Comparison of ENCODE assay signal across 2 cellular contexts in genomic region chr16:20073203-20074088, GRCh38.
TF ChIP-seq lines count a peak whose summit lies in the region.

TSS of gene GPR139 (minus strand) at chr16:20073890. CDS start at chr16:20073616, 274 bp downstream.

TF ChIP-seq in SK-N-SH treated with all-trans-retinoic acid at 6 μM for 48 hours, 23 proteins besides CTCF, POLR2A, EP300 and RAD21 (continued from another document):
- TF ChIP-seq CSRNP3 (CRISPR knock-in tag; IDR thresholded peaks at IDR 0.05) (no peak), ZFP30 (CRISPR knock-in tag; IDR thresholded peaks at IDR 0.05) (no peak)
TF ChIP-seq in SK-N-SH treated with all-trans-retinoic acid at 6 μM for 48 hours: peak in this region for 0.

TF ChIP-seq in WTC11, 78 proteins besides CTCF, POLR2A, EP300 and RAD21 (continued from another document):
- TF ChIP-seq, protein P1, sequence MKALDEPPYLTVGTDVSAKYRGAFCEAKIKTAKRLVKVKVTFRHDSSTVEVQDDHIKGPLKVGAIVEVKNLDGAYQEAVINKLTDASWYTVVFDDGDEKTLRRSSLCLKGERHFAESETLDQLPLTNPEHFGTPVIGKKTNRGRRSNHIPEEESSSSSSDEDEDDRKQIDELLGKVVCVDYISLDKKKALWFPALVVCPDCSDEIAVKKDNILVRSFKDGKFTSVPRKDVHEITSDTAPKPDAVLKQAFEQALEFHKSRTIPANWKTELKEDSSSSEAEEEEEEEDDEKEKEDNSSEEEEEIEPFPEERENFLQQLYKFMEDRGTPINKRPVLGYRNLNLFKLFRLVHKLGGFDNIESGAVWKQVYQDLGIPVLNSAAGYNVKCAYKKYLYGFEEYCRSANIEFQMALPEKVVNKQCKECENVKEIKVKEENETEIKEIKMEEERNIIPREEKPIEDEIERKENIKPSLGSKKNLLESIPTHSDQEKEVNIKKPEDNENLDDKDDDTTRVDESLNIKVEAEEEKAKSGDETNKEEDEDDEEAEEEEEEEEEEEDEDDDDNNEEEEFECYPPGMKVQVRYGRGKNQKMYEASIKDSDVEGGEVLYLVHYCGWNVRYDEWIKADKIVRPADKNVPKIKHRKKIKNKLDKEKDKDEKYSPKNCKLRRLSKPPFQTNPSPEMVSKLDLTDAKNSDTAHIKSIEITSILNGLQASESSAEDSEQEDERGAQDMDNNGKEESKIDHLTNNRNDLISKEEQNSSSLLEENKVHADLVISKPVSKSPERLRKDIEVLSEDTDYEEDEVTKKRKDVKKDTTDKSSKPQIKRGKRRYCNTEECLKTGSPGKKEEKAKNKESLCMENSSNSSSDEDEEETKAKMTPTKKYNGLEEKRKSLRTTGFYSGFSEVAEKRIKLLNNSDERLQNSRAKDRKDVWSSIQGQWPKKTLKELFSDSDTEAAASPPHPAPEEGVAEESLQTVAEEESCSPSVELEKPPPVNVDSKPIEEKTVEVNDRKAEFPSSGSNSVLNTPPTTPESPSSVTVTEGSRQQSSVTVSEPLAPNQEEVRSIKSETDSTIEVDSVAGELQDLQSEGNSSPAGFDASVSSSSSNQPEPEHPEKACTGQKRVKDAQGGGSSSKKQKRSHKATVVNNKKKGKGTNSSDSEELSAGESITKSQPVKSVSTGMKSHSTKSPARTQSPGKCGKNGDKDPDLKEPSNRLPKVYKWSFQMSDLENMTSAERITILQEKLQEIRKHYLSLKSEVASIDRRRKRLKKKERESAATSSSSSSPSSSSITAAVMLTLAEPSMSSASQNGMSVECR (CRISPR knock-in tag; IDR thresholded peaks at IDR 0.05; ENCODE audit: borderline replicate concordance) = peak; percentile 74; the same call in 1 of the 2 replicates
- TF ChIP-seq, protein P2, sequence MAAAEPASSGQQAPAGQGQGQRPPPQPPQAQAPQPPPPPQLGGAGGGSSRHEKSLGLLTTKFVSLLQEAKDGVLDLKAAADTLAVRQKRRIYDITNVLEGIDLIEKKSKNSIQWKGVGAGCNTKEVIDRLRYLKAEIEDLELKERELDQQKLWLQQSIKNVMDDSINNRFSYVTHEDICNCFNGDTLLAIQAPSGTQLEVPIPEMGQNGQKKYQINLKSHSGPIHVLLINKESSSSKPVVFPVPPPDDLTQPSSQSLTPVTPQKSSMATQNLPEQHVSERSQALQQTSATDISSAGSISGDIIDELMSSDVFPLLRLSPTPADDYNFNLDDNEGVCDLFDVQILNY (CRISPR knock-in tag; IDR thresholded peaks at IDR 0.05) = peak; percentile 50
- TF ChIP-seq ATF2 (CRISPR knock-in tag; IDR thresholded peaks at IDR 0.05; ENCODE audit: borderline replicate concordance, low read depth) (no peak), NR3C1 (CRISPR knock-in tag; conservative IDR thresholded peaks at IDR 0.05; ENCODE audit: low read depth) (no peak), ZNF232 (CRISPR knock-in tag; IDR thresholded peaks at IDR 0.05) (0 out of 2 replicates have a peak, but pooled peaks have one; percentile 22), NFE2L1 (CRISPR knock-in tag; IDR thresholded peaks at IDR 0.05) (no peak), RORB (CRISPR knock-in tag; IDR thresholded peaks at IDR 0.05) (no peak), SP1 (CRISPR knock-in tag; conservative IDR thresholded peaks at IDR 0.05) (peak; percentile 55), ETV6 (CRISPR knock-in tag; IDR thresholded peaks at IDR 0.05) (peak; percentile 74; the same call in 1 of the 2 replicates), ZNF532 (CRISPR knock-in tag; IDR thresholded peaks at IDR 0.05; ENCODE audit: borderline replicate concordance) (no peak), TEAD4 (CRISPR knock-in tag; IDR thresholded peaks at IDR 0.05) (no peak), NFYB (CRISPR knock-in tag; conservative IDR thresholded peaks at IDR 0.05; ENCODE audit: low read depth) (peak; percentile 55), TP53 (CRISPR knock-in tag; IDR thresholded peaks at IDR 0.05) (0 out of 2 replicates have a peak, but pooled peaks have one; percentile 55), SMAD3 (CRISPR knock-in tag; IDR thresholded peaks at IDR 0.05; ENCODE audit: borderline replicate concordance) (no peak), ESRRA (CRISPR knock-in tag; IDR thresholded peaks at IDR 0.05; ENCODE audit: borderline replicate concordance) (no peak), MYBL2 (CRISPR knock-in tag; IDR thresholded peaks at IDR 0.05) (no peak), TEAD1 (CRISPR knock-in tag; IDR thresholded peaks at IDR 0.05) (0 out of 2 replicates have a peak, but pooled peaks have one; percentile 14), ZNF317 (CRISPR knock-in tag; IDR thresholded peaks at IDR 0.05; ENCODE audit: borderline replicate concordance, low read depth) (no peak), FOXK1 (CRISPR knock-in tag; IDR thresholded peaks at IDR 0.05) (peak; percentile 43; the same call in 1 of the 2 replicates), JUN (CRISPR knock-in tag; IDR thresholded peaks at IDR 0.05) (no peak), TCF7 (CRISPR knock-in tag; IDR thresholded peaks at IDR 0.05; ENCODE audit: low read depth) (no peak), ZNF138 (CRISPR knock-in tag; conservative IDR thresholded peaks at IDR 0.05) (0 out of 2 replicates have a peak, but pooled peaks have one; percentile 20)
- TF ChIP-seq, protein P3, sequence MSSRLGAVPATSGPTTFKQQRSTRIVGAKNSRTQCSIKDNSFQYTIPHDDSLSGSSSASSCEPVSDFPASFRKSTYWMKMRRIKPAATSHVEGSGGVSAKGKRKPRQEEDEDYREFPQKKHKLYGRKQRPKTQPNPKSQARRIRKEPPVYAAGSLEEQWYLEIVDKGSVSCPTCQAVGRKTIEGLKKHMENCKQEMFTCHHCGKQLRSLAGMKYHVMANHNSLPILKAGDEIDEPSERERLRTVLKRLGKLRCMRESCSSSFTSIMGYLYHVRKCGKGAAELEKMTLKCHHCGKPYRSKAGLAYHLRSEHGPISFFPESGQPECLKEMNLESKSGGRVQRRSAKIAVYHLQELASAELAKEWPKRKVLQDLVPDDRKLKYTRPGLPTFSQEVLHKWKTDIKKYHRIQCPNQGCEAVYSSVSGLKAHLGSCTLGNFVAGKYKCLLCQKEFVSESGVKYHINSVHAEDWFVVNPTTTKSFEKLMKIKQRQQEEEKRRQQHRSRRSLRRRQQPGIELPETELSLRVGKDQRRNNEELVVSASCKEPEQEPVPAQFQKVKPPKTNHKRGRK (CRISPR knock-in tag; IDR thresholded peaks at IDR 0.05; ENCODE audit: borderline replicate concordance) = no peak
- TF ChIP-seq, protein P4, sequence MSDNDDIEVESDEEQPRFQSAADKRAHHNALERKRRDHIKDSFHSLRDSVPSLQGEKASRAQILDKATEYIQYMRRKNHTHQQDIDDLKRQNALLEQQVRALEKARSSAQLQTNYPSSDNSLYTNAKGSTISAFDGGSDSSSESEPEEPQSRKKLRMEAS (CRISPR knock-in tag; IDR thresholded peaks at IDR 0.05) = peak; percentile 68
